ENCODE assay signal across 36 cellular contexts in genomic region chr6:37097335-37097734, GRCh38.
"Had no signal": no experiment of that assay in that cellular context is flagged by ENCODE, and none has a peak within 500 bp of the region (broad histone marks: within the 10 kb centered on the region; RNA-seq: fewer than 3 reads in every experiment).

No MANE protein-coding gene starts in this region.

- H3K4me3 Mint-ChIP-seq: activated B cell treated with CpG ODN at 0.5 μM for 24 hours; activated CD4-positive, alpha-beta memory T cell treated with anti-CD3 and anti-CD28 coated beads, Interleukin-2, amount 10 ng/mL, durations not matched to agents 7 days and 5 days; activated CD4-positive, alpha-beta T cell treated with anti-CD3 and anti-CD28 coated beads for 36 hours; activated CD4-positive, alpha-beta T cell treated with anti-CD3 and anti-CD28 coated beads, Interleukin-2, amount 10 ng/mL, durations not matched to agents 7 days and 5 days; activated CD8-positive, alpha-beta memory T cell treated with anti-CD3 and anti-CD28 coated beads, Interleukin-2, amount 10 ng/mL, durations not matched to agents 7 days and 5 days; activated CD8-positive, alpha-beta T cell treated with anti-CD3 and anti-CD28 coated beads, Interleukin-2, amount 10 ng/mL, durations not matched to agents 7 days and 5 days; activated naive CD4-positive, alpha-beta T cell treated with anti-CD3 and anti-CD28 coated beads, Interleukin-2, amount 10 ng/mL, durations not matched to agents 7 days and 5 days; activated naive CD4-positive, alpha-beta T cell treated with anti-CD3 and anti-CD28 coated beads, Interleukin-2, amount 50 U/mL, for 24 hours; activated naive CD8-positive, alpha-beta T cell; activated naive CD8-positive, alpha-beta T cell treated with anti-CD3 and anti-CD28 coated beads, Interleukin-2, amount 10 ng/mL, durations not matched to agents 7 days and 5 days; activated naive CD8-positive, alpha-beta T cell treated with anti-CD3 and anti-CD28 coated beads, Interleukin-2, amount 50 U/mL, for 24 hours; activated T-cell treated with anti-CD3 and anti-CD28 coated beads, Interleukin-2, amount 50 U/mL, for 24 hours; brain; central memory CD8-positive, alpha-beta T cell; T-helper 1 cell treated with Interleukin-12 subunit alpha and Interleukin-12 subunit beta and Interleukin-4 antibody, amounts not matched to agents 30 μg/mL and 1 μg/mL, for 36 hours; T-helper 2 cell treated with Interferon-gamma antibody and Interleukin-4, amounts not matched to agents 5 μg/mL and 100 μg/mL, for 36 hours had no signal

- H3K9me3 Mint-ChIP-seq: activated B cell treated with CpG ODN at 0.5 μM for 24 hours; activated CD4-positive, alpha-beta memory T cell treated with anti-CD3 and anti-CD28 coated beads, Interleukin-2, amount 10 ng/mL, durations not matched to agents 7 days and 5 days; activated CD4-positive, alpha-beta T cell treated with anti-CD3 and anti-CD28 coated beads, Interleukin-2, amount 10 ng/mL, durations not matched to agents 7 days and 5 days; activated naive CD4-positive, alpha-beta T cell treated with anti-CD3 and anti-CD28 coated beads, Interleukin-2, amount 10 ng/mL, durations not matched to agents 7 days and 5 days; activated naive CD4-positive, alpha-beta T cell treated with anti-CD3 and anti-CD28 coated beads, Interleukin-2, amount 50 U/mL, for 24 hours; activated naive CD8-positive, alpha-beta T cell treated with anti-CD3 and anti-CD28 coated beads, Interleukin-2, amount 10 ng/mL, durations not matched to agents 7 days and 5 days; activated naive CD8-positive, alpha-beta T cell treated with anti-CD3 and anti-CD28 coated beads, Interleukin-2, amount 50 U/mL, for 24 hours; activated T-cell treated with anti-CD3 and anti-CD28 coated beads, Interleukin-2, amount 50 U/mL, for 24 hours; activated T-helper 2 cell treated with anti-CD3 and anti-CD28 coated beads, Interferon-gamma antibody, Interleukin-2, Interleukin-4, amounts not matched to agents 10 μg/mL and 5 μg/mL and 100 μg/mL, durations not matched to agents 14 hours and 24 hours and 36 hours; central memory CD8-positive, alpha-beta T cell; T-helper 1 cell treated with Interleukin-12 subunit alpha and Interleukin-12 subunit beta and Interleukin-4 antibody, amounts not matched to agents 30 μg/mL and 1 μg/mL, for 36 hours; T-helper 2 cell treated with Interferon-gamma antibody and Interleukin-4, amounts not matched to agents 5 μg/mL and 100 μg/mL, for 36 hours had no signal

- H3K4me3 ChIP-seq: ascending aorta, cardiac muscle cell had no signal

- ATAC-seq: activated CD4-positive, alpha-beta T cell treated with anti-CD3 and anti-CD28 coated beads for 36 hours; activated CD8-positive, alpha-beta memory T cell treated with anti-CD3 and anti-CD28 coated beads, Interleukin-2, amount 10 ng/mL, durations not matched to agents 7 days and 5 days; activated CD8-positive, alpha-beta T cell treated with anti-CD3 and anti-CD28 coated beads, Interleukin-2, amount 10 ng/mL, durations not matched to agents 7 days and 5 days; activated naive CD8-positive, alpha-beta T cell treated with anti-CD3 and anti-CD28 coated beads, Interleukin-2, amount 50 U/mL, for 24 hours had no signal

- H3K27ac Mint-ChIP-seq: activated B cell treated with CpG ODN at 0.5 μM for 24 hours; activated CD4-positive, alpha-beta memory T cell treated with anti-CD3 and anti-CD28 coated beads, Interleukin-2, amount 10 ng/mL, durations not matched to agents 7 days and 5 days; activated CD4-positive, alpha-beta T cell treated with anti-CD3 and anti-CD28 coated beads for 36 hours; activated CD4-positive, alpha-beta T cell treated with anti-CD3 and anti-CD28 coated beads, Interleukin-2, amount 10 ng/mL, durations not matched to agents 7 days and 5 days; activated CD8-positive, alpha-beta memory T cell treated with anti-CD3 and anti-CD28 coated beads, Interleukin-2, amount 10 ng/mL, durations not matched to agents 7 days and 5 days; activated CD8-positive, alpha-beta T cell treated with anti-CD3 and anti-CD28 coated beads, Interleukin-2, amount 10 ng/mL, durations not matched to agents 7 days and 5 days; activated naive CD4-positive, alpha-beta T cell treated with anti-CD3 and anti-CD28 coated beads, Interleukin-2, amount 10 ng/mL, durations not matched to agents 7 days and 5 days; activated naive CD4-positive, alpha-beta T cell treated with anti-CD3 and anti-CD28 coated beads, Interleukin-2, amount 50 U/mL, for 24 hours; activated naive CD8-positive, alpha-beta T cell; activated naive CD8-positive, alpha-beta T cell treated with anti-CD3 and anti-CD28 coated beads, Interleukin-2, amount 10 ng/mL, durations not matched to agents 7 days and 5 days; activated naive CD8-positive, alpha-beta T cell treated with anti-CD3 and anti-CD28 coated beads, Interleukin-2, amount 50 U/mL, for 24 hours; activated T-cell treated with anti-CD3 and anti-CD28 coated beads, Interleukin-2, amount 50 U/mL, for 24 hours; activated T-helper 2 cell treated with anti-CD3 and anti-CD28 coated beads, Interferon-gamma antibody, Interleukin-2, Interleukin-4, amounts not matched to agents 10 μg/mL and 5 μg/mL and 100 μg/mL, durations not matched to agents 14 hours and 24 hours and 36 hours; T-helper 1 cell treated with Interleukin-12 subunit alpha and Interleukin-12 subunit beta and Interleukin-4 antibody, amounts not matched to agents 30 μg/mL and 1 μg/mL, for 36 hours; T-helper 2 cell treated with Interferon-gamma antibody and Interleukin-4, amounts not matched to agents 5 μg/mL and 100 μg/mL, for 36 hours had no signal

- H3K27me3 ChIP-seq: ascending aorta, cardiac muscle cell had no signal

- H3K27me3 Mint-ChIP-seq: activated B cell treated with CpG ODN at 0.5 μM for 24 hours; activated CD4-positive, alpha-beta memory T cell treated with anti-CD3 and anti-CD28 coated beads, Interleukin-2, amount 10 ng/mL, durations not matched to agents 7 days and 5 days; activated CD4-positive, alpha-beta T cell treated with anti-CD3 and anti-CD28 coated beads for 36 hours; activated CD8-positive, alpha-beta memory T cell treated with anti-CD3 and anti-CD28 coated beads, Interleukin-2, amount 10 ng/mL, durations not matched to agents 7 days and 5 days; activated naive CD4-positive, alpha-beta T cell treated with anti-CD3 and anti-CD28 coated beads, Interleukin-2, amount 50 U/mL, for 24 hours; activated naive CD8-positive, alpha-beta T cell; activated naive CD8-positive, alpha-beta T cell treated with anti-CD3 and anti-CD28 coated beads, Interleukin-2, amount 10 ng/mL, durations not matched to agents 7 days and 5 days; activated naive CD8-positive, alpha-beta T cell treated with anti-CD3 and anti-CD28 coated beads, Interleukin-2, amount 50 U/mL, for 24 hours; activated T-cell treated with anti-CD3 and anti-CD28 coated beads, Interleukin-2, amount 50 U/mL, for 24 hours; central memory CD8-positive, alpha-beta T cell had no signal

- H3K27ac ChIP-seq: ascending aorta, cardiac muscle cell, VCaP had no signal

- H3K36me3 Mint-ChIP-seq: activated CD8-positive, alpha-beta memory T cell treated with anti-CD3 and anti-CD28 coated beads, Interleukin-2, amount 10 ng/mL, durations not matched to agents 7 days and 5 days; activated naive CD4-positive, alpha-beta T cell treated with anti-CD3 and anti-CD28 coated beads, Interleukin-2, amount 10 ng/mL, durations not matched to agents 7 days and 5 days; activated naive CD4-positive, alpha-beta T cell treated with anti-CD3 and anti-CD28 coated beads, Interleukin-2, amount 50 U/mL, for 24 hours; activated naive CD8-positive, alpha-beta T cell; activated naive CD8-positive, alpha-beta T cell treated with anti-CD3 and anti-CD28 coated beads, Interleukin-2, amount 10 ng/mL, durations not matched to agents 7 days and 5 days; brain had no signal

- FAIRE-seq: bronchial epithelial cell, TTC549 had no signal

- H3K9me3 ChIP-seq: ascending aorta had no signal

- DNase-seq: activated B cell treated with CpG ODN at 0.5 μM for 24 hours; activated CD4-positive, alpha-beta memory T cell treated with anti-CD3 and anti-CD28 coated beads, Interleukin-2, amount 10 ng/mL, durations not matched to agents 7 days and 5 days; activated CD4-positive, alpha-beta T cell treated with anti-CD3 and anti-CD28 coated beads for 1 hour; activated CD4-positive, alpha-beta T cell treated with anti-CD3 and anti-CD28 coated beads for 36 hours; activated CD4-positive, alpha-beta T cell treated with anti-CD3 and anti-CD28 coated beads for 48 hours; activated CD4-positive, alpha-beta T cell treated with anti-CD3 and anti-CD28 coated beads, Interleukin-2, amount 10 ng/mL, durations not matched to agents 7 days and 5 days; activated CD4-positive, alpha-beta T cell treated with anti-CD3 and anti-CD28 coated beads, Interleukin-2, amount 50 U/mL, for 48 hours; activated CD8-positive, alpha-beta memory T cell treated with anti-CD3 and anti-CD28 coated beads for 24 hours; activated CD8-positive, alpha-beta memory T cell treated with anti-CD3 and anti-CD28 coated beads, Interleukin-2, amount 10 ng/mL, durations not matched to agents 7 days and 5 days; activated CD8-positive, alpha-beta memory T cell treated with anti-CD3 and anti-CD28 coated beads, Interleukin-2, amount 50 U/mL, for 48 hours; activated CD8-positive, alpha-beta T cell treated with anti-CD3 and anti-CD28 coated beads, Interleukin-2, amount 10 ng/mL, durations not matched to agents 7 days and 5 days; activated effector memory CD4-positive, alpha-beta T cell treated with Interleukin-2 at 50 U/mL for 16 hours; activated gamma-delta T cell; activated naive CD4-positive, alpha-beta T cell treated with anti-CD3 and anti-CD28 coated beads, Interleukin-2, amount 10 ng/mL, durations not matched to agents 7 days and 5 days; activated naive CD4-positive, alpha-beta T cell treated with Interleukin-2 at 50 U/mL for 16 hours; activated naive CD8-positive, alpha-beta T cell treated with anti-CD3 and anti-CD28 coated beads, Interleukin-2, amount 10 ng/mL, durations not matched to agents 7 days and 5 days; activated naive CD8-positive, alpha-beta T cell treated with anti-CD3 and anti-CD28 coated beads, Interleukin-2, amount 50 U/mL, for 24 hours; activated T-cell treated with anti-CD3 and anti-CD28 coated beads, Interleukin-2, amount 50 U/mL, for 24 hours; activated T-cell treated with anti-CD3 and anti-CD28 coated beads, Interleukin-2, amount 50 U/mL, for 48 hours; amygdala; anterior cingulate cortex; cerebellar nuclear complex; T-helper 2 cell; T-helper 9 cell had no signal

- H3K36me3 ChIP-seq: ascending aorta, cardiac muscle cell had no signal
